1 cellular context compared by ENCODE assay signal in genomic region chr22:20012741-20013331, GRCh38.
TF ChIP-seq lines count a peak whose summit lies in the region.

No MANE protein-coding gene starts in this region.

TF ChIP-seq in SK-N-SH, 30 proteins besides CTCF, POLR2A, EP300 and RAD21 (continued from another document):
- TF ChIP-seq USF1 (IDR thresholded peaks at IDR 0.05; ENCODE audit: borderline replicate concordance, low read depth) (no peak), MEF2A (IDR thresholded peaks at IDR 0.05; ENCODE audit: borderline replicate concordance, low read depth) (no peak), SMC3 (IDR thresholded peaks at IDR 0.05; ENCODE audit: low read depth, low read length) (no peak), RFX5 (IDR thresholded peaks at IDR 0.05; ENCODE audit: low read length) (no peak), TCF12 (IDR thresholded peaks at IDR 0.05) (no peak)
